In the genomic region with DNA sequence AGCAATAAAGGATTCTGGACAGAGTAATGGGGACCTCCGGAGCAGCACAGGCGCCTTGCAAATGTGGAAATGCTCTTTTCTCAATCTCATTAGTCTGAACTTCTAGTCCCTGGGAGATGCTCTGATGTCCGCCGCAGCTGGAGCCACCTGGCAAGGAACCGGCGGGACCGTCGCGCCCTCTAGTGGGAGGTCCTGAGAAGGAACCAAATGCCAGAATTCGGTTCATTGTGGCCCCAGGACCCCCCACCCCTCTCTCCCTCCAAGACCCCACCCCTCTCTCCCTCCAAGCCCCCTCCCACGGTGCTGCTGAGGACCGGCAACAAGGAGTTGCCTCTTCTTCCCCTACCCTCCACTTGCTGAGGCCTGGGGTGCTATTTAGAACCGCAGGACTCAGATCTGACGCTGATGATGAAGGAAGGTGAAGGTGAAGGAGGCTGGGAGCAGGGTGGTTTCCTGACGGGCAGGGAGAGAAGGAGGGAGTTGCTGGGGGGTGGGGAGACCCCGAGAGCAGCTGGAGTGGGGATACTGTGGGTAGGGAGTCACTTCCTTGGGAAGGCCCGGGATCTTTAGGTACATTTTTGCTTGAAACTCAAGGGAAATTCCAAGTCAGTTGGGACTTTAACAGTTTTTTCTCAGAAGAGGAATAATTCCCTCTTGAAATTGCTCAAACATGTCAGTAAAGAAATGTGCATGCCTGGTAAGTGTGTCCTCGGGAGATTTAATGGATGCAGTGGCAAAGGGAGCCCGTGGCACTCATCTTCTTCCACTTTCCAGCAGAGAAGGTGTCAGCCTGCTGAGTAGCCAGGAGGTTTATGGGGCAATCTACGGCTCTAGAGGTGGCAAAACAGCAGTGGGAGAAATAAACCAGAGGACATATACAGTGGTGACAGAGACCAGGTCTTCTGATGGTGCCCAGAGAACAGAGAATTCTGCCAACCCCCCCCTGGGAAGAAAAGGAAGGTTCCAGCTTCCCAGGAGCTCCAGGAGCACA, we compare ENCODE assay signal across 8 cellular contexts. TPM values are rescaled to one million over a fixed set of nuclear protein-coding genes. Genes with fewer than 3 reads are reported as not detected.
DNase-seq lines count a peak whose midpoint lies in the region; ATAC-seq and TF ChIP-seq lines count a peak whose summit lies in the region.

No MANE protein-coding gene starts in this region.

- H3K27ac Mint-ChIP-seq in activated CD8-positive, alpha-beta memory T cell treated with anti-CD3 and anti-CD28 coated beads, Interleukin-2, amount 10 ng/mL, durations not matched to agents 7 days and 5 days = no peak overlapping the region
- no peak overlapping the region for H3K27ac Mint-ChIP-seq in stimulated activated memory B cell treated with anti-CD40 and anti-IgM and Interleukin-4, amounts not matched to agents 10 μg/mL and 1 μg/mL and 100 μg/mL, for 72 hours

- H3K36me3 Mint-ChIP-seq in activated CD8-positive, alpha-beta memory T cell treated with anti-CD3 and anti-CD28 coated beads, Interleukin-2, amount 10 ng/mL, durations not matched to agents 7 days and 5 days = no peaks in the 10 kb centered on the region
- no peaks in the 10 kb centered on the region for H3K36me3 Mint-ChIP-seq in stimulated activated memory B cell treated with anti-CD40 and anti-IgM and Interleukin-4, amounts not matched to agents 10 μg/mL and 1 μg/mL and 100 μg/mL, for 72 hours

- peak; percentile 35 for ATAC-seq in activated CD8-positive, alpha-beta memory T cell treated with anti-CD3 and anti-CD28 coated beads, Interleukin-2, amount 10 ng/mL, durations not matched to agents 7 days and 5 days
- no peak for ATAC-seq in stimulated activated memory B cell treated with anti-CD40 and anti-IgM and Interleukin-4, amounts not matched to agents 10 μg/mL and 1 μg/mL and 100 μg/mL, for 72 hours
- ATAC-seq in GM21390 (IDR thresholded peaks at IDR 0.05; ENCODE audit: unreplicated experiment) = no peak

- no peak overlapping the region for H3K4me3 ChIP-seq in AG04449 (ENCODE audit: low read depth, low read length)

- POLR2A ChIA-PET in AG04449 (lab: Yijun Ruan, JAX) = no interaction called here

- no peak for DNase-seq in AG04449 (ENCODE audit: low read depth, low spot score)
- DNase-seq in H4 (ENCODE audit: low spot score) = peak; percentile 58
- peak; percentile 58 for DNase-seq in NCI-H774 (lab: John Stamatoyannopoulos, UW)
- DNase-seq in activated CD8-positive, alpha-beta memory T cell treated with anti-CD3 and anti-CD28 coated beads, Interleukin-2, amount 10 ng/mL, durations not matched to agents 7 days and 5 days = peak; percentile 75
- DNase-seq in epidermal melanocyte (ENCODE audit: insufficient read length, low spot score) = peak; percentile 53
- DNase-seq in myocyte (ENCODE audit: low read depth) = peak; percentile 55

- peaks cover 27% of the 10 kb centered on the region for H3K27me3 Mint-ChIP-seq in activated CD8-positive, alpha-beta memory T cell treated with anti-CD3 and anti-CD28 coated beads, Interleukin-2, amount 10 ng/mL, durations not matched to agents 7 days and 5 days
- peaks cover 26% of the 10 kb centered on the region for H3K27me3 Mint-ChIP-seq in stimulated activated memory B cell treated with anti-CD40 and anti-IgM and Interleukin-4, amounts not matched to agents 10 μg/mL and 1 μg/mL and 100 μg/mL, for 72 hours

- peak; percentile 84 for TF ChIP-seq CTCF in AG04449 (IDR thresholded peaks at IDR 0.05; ENCODE audit: insufficient read depth, low read length, missing control alignments)

- H3K9me3 Mint-ChIP-seq in activated CD8-positive, alpha-beta memory T cell treated with anti-CD3 and anti-CD28 coated beads, Interleukin-2, amount 10 ng/mL, durations not matched to agents 7 days and 5 days (ENCODE audit: low read depth) = no peaks in the 10 kb centered on the region
- H3K9me3 Mint-ChIP-seq in stimulated activated memory B cell treated with anti-CD40 and anti-IgM and Interleukin-4, amounts not matched to agents 10 μg/mL and 1 μg/mL and 100 μg/mL, for 72 hours = no peaks in the 10 kb centered on the region

- no peak overlapping the region for H3K4me3 Mint-ChIP-seq in activated CD8-positive, alpha-beta memory T cell treated with anti-CD3 and anti-CD28 coated beads, Interleukin-2, amount 10 ng/mL, durations not matched to agents 7 days and 5 days
- H3K4me3 Mint-ChIP-seq in stimulated activated memory B cell treated with anti-CD40 and anti-IgM and Interleukin-4, amounts not matched to agents 10 μg/mL and 1 μg/mL and 100 μg/mL, for 72 hours = peak overlapping the region; percentile 5

- H3K4me1 Mint-ChIP-seq in activated CD8-positive, alpha-beta memory T cell treated with anti-CD3 and anti-CD28 coated beads, Interleukin-2, amount 10 ng/mL, durations not matched to agents 7 days and 5 days = peaks cover 27% of the 10 kb centered on the region
- H3K4me1 Mint-ChIP-seq in stimulated activated memory B cell treated with anti-CD40 and anti-IgM and Interleukin-4, amounts not matched to agents 10 μg/mL and 1 μg/mL and 100 μg/mL, for 72 hours = peaks cover 52% of the 10 kb centered on the region

- CTCF ChIA-PET in AG04449 (lab: Yijun Ruan, JAX) = interaction anchor here (0.8 to 12.8 kb wide), 21 partner anchors 14 to 883 kb away, joined by 3 to 387 read pairs (median 5); a partner anchor contains a TSS
- CTCF ChIA-PET in activated CD8-positive, alpha-beta memory T cell treated with anti-CD3 and anti-CD28 coated beads, Interleukin-2, amount 10 ng/mL, durations not matched to agents 7 days and 5 days (lab: Charles Lee) = interaction anchor here (0.6 to 11.2 kb wide), 21 partner anchors 9 to 859 kb away, joined by 3 to 269 read pairs (median 4); a partner anchor contains a TSS

RNA-seq across cellular contexts. Expression of a gene that starts 42.6 kb away (rescaled TPM):
- total RNA-seq in H4 (2014; rRNA removed; shearing (Covaris generic)) = not detected in 2 replicates
- not detected for total RNA-seq in activated CD8-positive, alpha-beta memory T cell treated with anti-CD3 and anti-CD28 coated beads, Interleukin-2, amount 10 ng/mL, durations not matched to agents 7 days and 5 days
- not detected in 2 replicates for total RNA-seq in myocyte
- 0.11 TPM for polyA plus RNA-seq in myocyte (2012)

RNA-seq across cellular contexts. Expression of a gene that starts 52.4 kb away (rescaled TPM):
- total RNA-seq in H4 (2014; rRNA removed; shearing (Covaris generic)) = 57.5 and 63.0 TPM in 2 replicates
- total RNA-seq in activated CD8-positive, alpha-beta memory T cell treated with anti-CD3 and anti-CD28 coated beads, Interleukin-2, amount 10 ng/mL, durations not matched to agents 7 days and 5 days = 10 to 100 TPM; 33.3 to 42.2 TPM
- total RNA-seq in myocyte = 93.8 and 105 TPM in 2 replicates
- polyA plus RNA-seq in myocyte (2012) = 152 TPM
